In genomic region chr9:94826644-94827410, GRCh38 we compare ENCODE assay signal across 1 cellular context.
TF ChIP-seq lines count a peak whose summit lies in the region.

No MANE protein-coding gene starts in this region.

TF ChIP-seq in HepG2, 621 proteins besides CTCF, POLR2A, EP300 and RAD21 (continued from another document and continues in another):
- TF ChIP-seq, protein P1, sequence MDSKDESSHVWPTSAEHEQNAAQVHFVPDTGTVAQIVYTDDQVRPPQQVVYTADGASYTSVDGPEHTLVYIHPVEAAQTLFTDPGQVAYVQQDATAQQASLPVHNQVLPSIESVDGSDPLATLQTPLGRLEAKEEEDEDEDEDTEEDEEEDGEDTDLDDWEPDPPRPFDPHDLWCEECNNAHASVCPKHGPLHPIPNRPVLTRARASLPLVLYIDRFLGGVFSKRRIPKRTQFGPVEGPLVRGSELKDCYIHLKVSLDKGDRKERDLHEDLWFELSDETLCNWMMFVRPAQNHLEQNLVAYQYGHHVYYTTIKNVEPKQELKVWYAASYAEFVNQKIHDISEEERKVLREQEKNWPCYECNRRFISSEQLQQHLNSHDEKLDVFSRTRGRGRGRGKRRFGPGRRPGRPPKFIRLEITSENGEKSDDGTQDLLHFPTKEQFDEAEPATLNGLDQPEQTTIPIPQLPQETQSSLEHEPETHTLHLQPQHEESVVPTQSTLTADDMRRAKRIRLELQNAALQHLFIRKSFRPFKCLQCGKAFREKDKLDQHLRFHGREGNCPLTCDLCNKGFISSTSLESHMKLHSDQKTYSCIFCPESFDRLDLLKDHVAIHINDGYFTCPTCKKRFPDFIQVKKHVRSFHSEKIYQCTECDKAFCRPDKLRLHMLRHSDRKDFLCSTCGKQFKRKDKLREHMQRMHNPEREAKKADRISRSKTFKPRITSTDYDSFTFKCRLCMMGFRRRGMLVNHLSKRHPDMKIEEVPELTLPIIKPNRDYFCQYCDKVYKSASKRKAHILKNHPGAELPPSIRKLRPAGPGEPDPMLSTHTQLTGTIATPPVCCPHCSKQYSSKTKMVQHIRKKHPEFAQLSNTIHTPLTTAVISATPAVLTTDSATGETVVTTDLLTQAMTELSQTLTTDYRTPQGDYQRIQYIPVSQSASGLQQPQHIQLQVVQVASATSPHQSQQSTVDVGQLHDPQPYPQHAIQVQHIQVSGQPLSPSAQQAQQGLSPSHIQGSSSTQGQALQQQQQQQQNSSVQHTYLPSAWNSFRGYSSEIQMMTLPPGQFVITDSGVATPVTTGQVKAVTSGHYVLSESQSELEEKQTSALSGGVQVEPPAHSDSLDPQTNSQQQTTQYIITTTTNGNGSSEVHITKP (CRISPR knock-in tag; IDR thresholded peaks at IDR 0.05; ENCODE audit: low read depth): no peak
- TF ChIP-seq ZNF746 (CRISPR knock-in tag; IDR thresholded peaks at IDR 0.05) (no peak), ZNF33A (CRISPR knock-in tag; IDR thresholded peaks at IDR 0.05; ENCODE audit: borderline replicate concordance) (no peak), FOSL2 (CRISPR knock-in tag; IDR thresholded peaks at IDR 0.05) (peak; percentile 54), CREBL2 (CRISPR knock-in tag; IDR thresholded peaks at IDR 0.05; ENCODE audit: borderline replicate concordance) (no peak), SPEN (CRISPR knock-in tag; IDR thresholded peaks at IDR 0.05; ENCODE audit: low read depth) (no peak), HNRNPH1 (optimal IDR thresholded peaks at IDR 0.05; ENCODE audit: low read depth, low read length) (no peak), STAT5B (CRISPR knock-in tag; IDR thresholded peaks at IDR 0.05) (no peak), PRPF4 (IDR thresholded peaks at IDR 0.05; ENCODE audit: low read depth, low read length, poor library complexity, severe bottlenecking) (no peak), MLLT10 (CRISPR knock-in tag; IDR thresholded peaks at IDR 0.05) (no peak), SRSF1 (optimal IDR thresholded peaks at IDR 0.05; ENCODE audit: low read depth, low read length) (no peak), TCF7L2 (IDR thresholded peaks at IDR 0.05; ENCODE audit: low read depth, low read length) (no peak), ZNF12 (CRISPR knock-in tag; IDR thresholded peaks at IDR 0.05) (no peak), EEA1 (CRISPR knock-in tag; IDR thresholded peaks at IDR 0.05; ENCODE audit: borderline replicate concordance) (no peak), ZNF782 (CRISPR knock-in tag; IDR thresholded peaks at IDR 0.05; ENCODE audit: borderline replicate concordance) (no peak), STAG1 (CRISPR knock-in tag; IDR thresholded peaks at IDR 0.05) (no peak), PHF8 (CRISPR knock-in tag; IDR thresholded peaks at IDR 0.05) (no peak), MXD4 (CRISPR knock-in tag; IDR thresholded peaks at IDR 0.05) (no peak), MAZ (IDR thresholded peaks at IDR 0.05; ENCODE audit: borderline replicate concordance, low read depth, low read length) (no peak), MAZ (CRISPR knock-in tag; IDR thresholded peaks at IDR 0.05; ENCODE audit: low read depth) (no peak), DNMT3B (CRISPR knock-in tag; conservative IDR thresholded peaks at IDR 0.05) (no peak), TBX3 (IDR thresholded peaks at IDR 0.05; ENCODE audit: borderline replicate concordance) (0 out of 2 replicates have a peak, but pooled peaks have one; percentile 18), ZBTB42 (CRISPR knock-in tag; IDR thresholded peaks at IDR 0.05) (no peak), ZNF44 (CRISPR knock-in tag; IDR thresholded peaks at IDR 0.05) (no peak), ASH2L (IDR thresholded peaks at IDR 0.05; ENCODE audit: insufficient read length, low read depth, low read length) (no peak), HIVEP1 (CRISPR knock-in tag; IDR thresholded peaks at IDR 0.05) (no peak), DPF2 (CRISPR knock-in tag; IDR thresholded peaks at IDR 0.05; ENCODE audit: borderline replicate concordance, low read depth) (no peak), ATM (IDR thresholded peaks at IDR 0.05; ENCODE audit: borderline replicate concordance) (no peak), ZNF563 (CRISPR knock-in tag; IDR thresholded peaks at IDR 0.05) (no peak), FOXK2 (IDR thresholded peaks at IDR 0.05) (no peak), SMARCE1 (IDR thresholded peaks at IDR 0.05; ENCODE audit: borderline replicate concordance) (no peak), ZNF350 (CRISPR knock-in tag; IDR thresholded peaks at IDR 0.05; ENCODE audit: borderline replicate concordance, low read depth) (no peak), NR0B2 (CRISPR knock-in tag; IDR thresholded peaks at IDR 0.05) (no peak), ZNF773 (CRISPR knock-in tag; IDR thresholded peaks at IDR 0.05; ENCODE audit: borderline replicate concordance) (no peak)
- TF ChIP-seq, protein P2, sequence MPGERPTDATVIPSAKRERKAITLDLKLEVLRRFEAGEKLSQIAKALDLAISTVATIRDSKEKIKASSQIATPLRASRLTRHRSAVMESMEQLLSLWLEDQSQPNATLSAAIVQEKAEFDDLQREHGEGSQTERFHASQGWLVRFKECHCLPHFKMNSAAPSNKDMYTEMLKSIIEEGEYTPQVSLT (CRISPR knock-in tag; IDR thresholded peaks at IDR 0.05; ENCODE audit: borderline replicate concordance, low read depth): no peak
- TF ChIP-seq, protein P3, sequence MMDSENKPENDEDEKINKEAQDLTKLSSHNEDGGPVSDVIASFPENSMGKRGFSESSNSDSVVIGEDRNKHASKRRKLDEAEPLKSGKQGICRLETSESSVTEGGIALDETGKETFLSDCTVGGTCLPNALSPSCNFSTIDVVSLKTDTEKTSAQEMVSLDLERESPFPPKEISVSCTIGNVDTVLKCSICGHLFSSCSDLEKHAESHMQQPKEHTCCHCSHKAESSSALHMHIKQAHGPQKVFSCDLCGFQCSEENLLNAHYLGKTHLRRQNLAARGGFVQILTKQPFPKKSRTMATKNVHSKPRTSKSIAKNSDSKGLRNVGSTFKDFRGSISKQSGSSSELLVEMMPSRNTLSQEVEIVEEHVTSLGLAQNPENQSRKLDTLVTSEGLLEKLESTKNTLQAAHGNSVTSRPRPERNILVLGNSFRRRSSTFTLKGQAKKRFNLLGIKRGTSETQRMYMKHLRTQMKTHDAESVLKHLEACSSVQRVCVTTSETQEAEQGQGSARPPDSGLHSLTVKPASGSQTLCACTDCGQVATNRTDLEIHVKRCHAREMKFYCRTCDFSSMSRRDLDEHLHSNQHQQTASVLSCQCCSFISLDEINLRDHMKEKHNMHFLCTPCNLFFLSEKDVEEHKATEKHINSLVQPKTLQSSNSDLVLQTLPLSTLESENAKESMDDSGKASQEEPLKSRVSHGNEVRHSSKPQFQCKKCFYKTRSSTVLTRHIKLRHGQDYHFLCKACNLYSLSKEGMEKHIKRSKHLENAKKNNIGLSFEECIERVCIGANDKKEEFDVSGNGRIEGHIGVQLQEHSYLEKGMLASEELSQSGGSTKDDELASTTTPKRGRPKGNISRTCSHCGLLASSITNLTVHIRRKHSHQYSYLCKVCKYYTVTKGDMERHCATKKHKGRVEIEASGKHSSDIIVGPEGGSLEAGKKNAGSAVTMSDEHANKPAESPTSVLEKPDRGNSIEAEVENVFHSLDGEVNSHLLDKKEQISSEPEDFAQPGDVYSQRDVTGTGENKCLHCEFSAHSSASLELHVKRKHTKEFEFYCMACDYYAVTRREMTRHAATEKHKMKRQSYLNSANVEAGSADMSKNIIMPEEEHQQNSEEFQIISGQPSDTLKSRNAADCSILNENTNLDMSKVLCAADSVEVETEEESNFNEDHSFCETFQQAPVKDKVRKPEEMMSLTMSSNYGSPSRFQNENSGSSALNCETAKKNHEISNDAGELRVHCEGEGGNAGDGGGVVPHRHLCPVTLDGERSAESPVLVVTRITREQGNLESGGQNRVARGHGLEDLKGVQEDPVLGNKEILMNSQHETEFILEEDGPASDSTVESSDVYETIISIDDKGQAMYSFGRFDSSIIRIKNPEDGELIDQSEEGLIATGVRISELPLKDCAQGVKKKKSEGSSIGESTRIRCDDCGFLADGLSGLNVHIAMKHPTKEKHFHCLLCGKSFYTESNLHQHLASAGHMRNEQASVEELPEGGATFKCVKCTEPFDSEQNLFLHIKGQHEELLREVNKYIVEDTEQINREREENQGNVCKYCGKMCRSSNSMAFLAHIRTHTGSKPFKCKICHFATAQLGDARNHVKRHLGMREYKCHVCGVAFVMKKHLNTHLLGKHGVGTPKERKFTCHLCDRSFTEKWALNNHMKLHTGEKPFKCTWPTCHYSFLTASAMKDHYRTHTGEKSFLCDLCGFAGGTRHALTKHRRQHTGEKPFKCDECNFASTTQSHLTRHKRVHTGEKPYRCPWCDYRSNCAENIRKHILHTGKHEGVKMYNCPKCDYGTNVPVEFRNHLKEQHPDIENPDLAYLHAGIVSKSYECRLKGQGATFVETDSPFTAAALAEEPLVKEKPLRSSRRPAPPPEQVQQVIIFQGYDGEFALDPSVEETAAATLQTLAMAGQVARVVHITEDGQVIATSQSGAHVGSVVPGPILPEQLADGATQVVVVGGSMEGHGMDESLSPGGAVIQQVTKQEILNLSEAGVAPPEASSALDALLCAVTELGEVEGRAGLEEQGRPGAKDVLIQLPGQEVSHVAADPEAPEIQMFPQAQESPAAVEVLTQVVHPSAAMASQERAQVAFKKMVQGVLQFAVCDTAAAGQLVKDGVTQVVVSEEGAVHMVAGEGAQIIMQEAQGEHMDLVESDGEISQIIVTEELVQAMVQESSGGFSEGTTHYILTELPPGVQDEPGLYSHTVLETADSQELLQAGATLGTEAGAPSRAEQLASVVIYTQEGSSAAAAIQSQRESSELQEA (CRISPR knock-in tag; IDR thresholded peaks at IDR 0.05; ENCODE audit: not compliant biosample characterization): no peak
- TF ChIP-seq, protein P4, sequence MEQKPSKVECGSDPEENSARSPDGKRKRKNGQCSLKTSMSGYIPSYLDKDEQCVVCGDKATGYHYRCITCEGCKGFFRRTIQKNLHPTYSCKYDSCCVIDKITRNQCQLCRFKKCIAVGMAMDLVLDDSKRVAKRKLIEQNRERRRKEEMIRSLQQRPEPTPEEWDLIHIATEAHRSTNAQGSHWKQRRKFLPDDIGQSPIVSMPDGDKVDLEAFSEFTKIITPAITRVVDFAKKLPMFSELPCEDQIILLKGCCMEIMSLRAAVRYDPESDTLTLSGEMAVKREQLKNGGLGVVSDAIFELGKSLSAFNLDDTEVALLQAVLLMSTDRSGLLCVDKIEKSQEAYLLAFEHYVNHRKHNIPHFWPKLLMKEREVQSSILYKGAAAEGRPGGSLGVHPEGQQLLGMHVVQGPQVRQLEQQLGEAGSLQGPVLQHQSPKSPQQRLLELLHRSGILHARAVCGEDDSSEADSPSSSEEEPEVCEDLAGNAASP (CRISPR knock-in tag; IDR thresholded peaks at IDR 0.05; ENCODE audit: borderline replicate concordance): no peak
- TF ChIP-seq, protein P5, sequence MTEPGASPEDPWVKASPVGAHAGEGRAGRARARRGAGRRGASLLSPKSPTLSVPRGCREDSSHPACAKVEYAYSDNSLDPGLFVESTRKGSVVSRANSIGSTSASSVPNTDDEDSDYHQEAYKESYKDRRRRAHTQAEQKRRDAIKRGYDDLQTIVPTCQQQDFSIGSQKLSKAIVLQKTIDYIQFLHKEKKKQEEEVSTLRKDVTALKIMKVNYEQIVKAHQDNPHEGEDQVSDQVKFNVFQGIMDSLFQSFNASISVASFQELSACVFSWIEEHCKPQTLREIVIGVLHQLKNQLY (CRISPR knock-in tag; IDR thresholded peaks at IDR 0.05): no peak
- TF ChIP-seq, protein P6, sequence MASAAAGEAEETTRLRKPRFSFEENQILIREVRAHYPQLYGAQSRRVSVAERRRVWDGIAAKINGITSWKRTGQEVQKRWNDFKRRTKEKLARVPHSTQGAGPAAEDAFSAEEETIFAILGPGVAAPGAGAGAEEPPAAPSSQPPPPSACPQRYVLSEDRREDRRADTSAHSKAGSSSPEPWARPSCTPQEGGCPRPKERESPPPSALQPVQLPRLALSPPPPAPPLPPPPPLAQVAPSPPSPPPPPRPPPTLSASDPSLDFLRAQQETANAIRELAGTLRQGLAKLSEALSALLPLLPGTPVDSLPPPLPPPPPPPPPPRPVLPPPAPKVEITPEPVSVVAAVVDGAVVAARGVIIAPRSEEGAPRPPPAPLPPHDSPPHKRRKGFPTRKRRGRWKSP (CRISPR knock-in tag; IDR thresholded peaks at IDR 0.05): no peak
- TF ChIP-seq, protein P7, sequence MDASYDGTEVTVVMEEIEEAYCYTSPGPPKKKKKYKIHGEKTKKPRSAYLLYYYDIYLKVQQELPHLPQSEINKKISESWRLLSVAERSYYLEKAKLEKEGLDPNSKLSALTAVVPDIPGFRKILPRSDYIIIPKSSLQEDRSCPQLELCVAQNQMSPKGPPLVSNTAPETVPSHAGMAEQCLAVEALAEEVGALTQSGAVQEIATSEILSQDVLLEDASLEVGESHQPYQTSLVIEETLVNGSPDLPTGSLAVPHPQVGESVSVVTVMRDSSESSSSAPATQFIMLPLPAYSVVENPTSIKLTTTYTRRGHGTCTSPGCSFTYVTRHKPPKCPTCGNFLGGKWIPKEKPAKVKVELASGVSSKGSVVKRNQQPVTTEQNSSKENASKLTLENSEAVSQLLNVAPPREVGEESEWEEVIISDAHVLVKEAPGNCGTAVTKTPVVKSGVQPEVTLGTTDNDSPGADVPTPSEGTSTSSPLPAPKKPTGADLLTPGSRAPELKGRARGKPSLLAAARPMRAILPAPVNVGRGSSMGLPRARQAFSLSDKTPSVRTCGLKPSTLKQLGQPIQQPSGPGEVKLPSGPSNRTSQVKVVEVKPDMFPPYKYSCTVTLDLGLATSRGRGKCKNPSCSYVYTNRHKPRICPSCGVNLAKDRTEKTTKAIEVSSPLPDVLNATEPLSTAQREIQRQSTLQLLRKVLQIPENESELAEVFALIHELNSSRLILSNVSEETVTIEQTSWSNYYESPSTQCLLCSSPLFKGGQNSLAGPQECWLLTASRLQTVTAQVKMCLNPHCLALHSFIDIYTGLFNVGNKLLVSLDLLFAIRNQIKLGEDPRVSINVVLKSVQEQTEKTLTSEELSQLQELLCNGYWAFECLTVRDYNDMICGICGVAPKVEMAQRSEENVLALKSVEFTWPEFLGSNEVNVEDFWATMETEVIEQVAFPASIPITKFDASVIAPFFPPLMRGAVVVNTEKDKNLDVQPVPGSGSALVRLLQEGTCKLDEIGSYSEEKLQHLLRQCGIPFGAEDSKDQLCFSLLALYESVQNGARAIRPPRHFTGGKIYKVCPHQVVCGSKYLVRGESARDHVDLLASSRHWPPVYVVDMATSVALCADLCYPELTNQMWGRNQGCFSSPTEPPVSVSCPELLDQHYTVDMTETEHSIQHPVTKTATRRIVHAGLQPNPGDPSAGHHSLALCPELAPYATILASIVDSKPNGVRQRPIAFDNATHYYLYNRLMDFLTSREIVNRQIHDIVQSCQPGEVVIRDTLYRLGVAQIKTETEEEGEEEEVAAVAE (CRISPR knock-in tag; IDR thresholded peaks at IDR 0.05; ENCODE audit: borderline replicate concordance): no peak
- TF ChIP-seq, protein P8, sequence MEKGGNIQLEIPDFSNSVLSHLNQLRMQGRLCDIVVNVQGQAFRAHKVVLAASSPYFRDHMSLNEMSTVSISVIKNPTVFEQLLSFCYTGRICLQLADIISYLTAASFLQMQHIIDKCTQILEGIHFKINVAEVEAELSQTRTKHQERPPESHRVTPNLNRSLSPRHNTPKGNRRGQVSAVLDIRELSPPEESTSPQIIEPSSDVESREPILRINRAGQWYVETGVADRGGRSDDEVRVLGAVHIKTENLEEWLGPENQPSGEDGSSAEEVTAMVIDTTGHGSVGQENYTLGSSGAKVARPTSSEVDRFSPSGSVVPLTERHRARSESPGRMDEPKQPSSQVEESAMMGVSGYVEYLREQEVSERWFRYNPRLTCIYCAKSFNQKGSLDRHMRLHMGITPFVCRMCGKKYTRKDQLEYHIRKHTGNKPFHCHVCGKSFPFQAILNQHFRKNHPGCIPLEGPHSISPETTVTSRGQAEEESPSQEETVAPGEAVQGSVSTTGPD (CRISPR knock-in tag; IDR thresholded peaks at IDR 0.05): no peak
